34 cellular contexts compared by ENCODE assay signal in the genomic region with DNA sequence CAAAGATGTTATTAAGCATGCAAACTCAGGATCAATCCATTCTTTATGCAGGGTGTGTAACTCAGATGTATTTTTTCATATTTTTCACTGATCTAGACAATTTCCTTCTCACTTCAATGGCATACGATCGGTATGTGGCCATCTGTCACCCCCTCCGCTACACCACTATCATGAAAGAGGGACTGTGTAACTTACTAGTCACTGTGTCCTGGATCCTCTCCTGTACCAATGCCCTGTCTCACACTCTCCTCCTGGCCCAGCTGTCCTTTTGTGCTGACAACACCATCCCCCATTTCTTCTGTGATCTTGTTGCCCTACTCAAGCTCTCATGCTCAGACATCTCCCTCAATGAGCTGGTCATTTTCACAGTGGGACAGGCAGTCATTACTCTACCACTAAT. TPM values are rescaled to one million over a fixed set of nuclear protein-coding genes. Genes with fewer than 3 reads are reported as not detected.
DNase-seq lines count a peak whose midpoint lies in the region; FAIRE-seq and TF ChIP-seq lines count a peak whose summit lies in the region.
"Had no signal": no experiment of that assay in that cellular context is flagged by ENCODE, and none has a peak within 500 bp of the region (broad histone marks: within the 10 kb centered on the region; RNA-seq: fewer than 3 reads in every experiment).

No MANE protein-coding gene starts in this region.

- DNase-seq in G401 (ENCODE audit: low spot score) (peak; percentile 74), H54 (ENCODE audit: insufficient read length, low spot score) (no peak), cerebellar cortex (ENCODE audit: low spot score) (peak; percentile 61), cerebellum (ENCODE audit: low spot score) (peak; percentile 39), HuH-7.5 (ENCODE audit: low spot score) (no peak), islet precursor cell (no peak), SKM-1 (lab: John Stamatoyannopoulos, UW; ENCODE audit: unreplicated experiment) (no peak)
- no peak for DNase-seq in stimulated activated CD4-positive, alpha-beta T cell treated with anti-CD3 and anti-CD28 coated beads, Interleukin-2, amount 100 ng/mL, for 24 hours
- DNase-seq: 8988T; ACHN; AML-193; BE2C; Caco-2; Calu3; CD4-positive, alpha-beta memory T cell; CD4-positive, alpha-beta T cell; CD4-positive, CD25-positive, alpha-beta regulatory T cell; CD8-positive, alpha-beta memory T cell; CD8-positive, alpha-beta T cell; COR-L47; DMS 273 treated with DMSO at 0.1 percent for 48 hours; DMS153; DMS53; DMS79; DMS79 treated with DMSO at 0.1 percent for 48 hours; DND-41; EL had no signal

- FAIRE-seq in H54 (lab: Jason Lieb, UNC) = peak; percentile 11
- FAIRE-seq: A204.1, A549, D721Med had no signal

- TF ChIP-seq POLR2A in H54 (IDR thresholded peaks at IDR 0.05; ENCODE audit: low read depth, low read length) = no peak

- in situ Hi-C loops in G401 (cut with HindIII; ENCODE audit: low sequenced_read_pairs) = no loop called here

RNA-seq across cellular contexts. Expression of a gene that starts 0.4 kb away (rescaled TPM):
- total RNA-seq in G401 (2014; rRNA removed; shearing (Covaris generic)) = not detected in 2 replicates
- not detected for total RNA-seq in cerebellum
- total RNA-seq: A172; A673; B cell; Caco-2; Calu3; CD4-positive, alpha-beta memory T cell; CD4-positive, alpha-beta T cell; CD8-positive, alpha-beta memory T cell; CD8-positive, alpha-beta T cell; Daoy had no signal

RNA-seq across cellular contexts. Expression of a gene that starts 7.7 kb away (rescaled TPM):
- not detected in 2 replicates for total RNA-seq in G401 (2014; rRNA removed; shearing (Covaris generic))
- not detected for total RNA-seq in cerebellum
- total RNA-seq: A172; A673; B cell; Caco-2; Calu3; CD4-positive, alpha-beta memory T cell; CD4-positive, alpha-beta T cell; CD4-positive, CD25-positive, alpha-beta regulatory T cell; CD8-positive, alpha-beta memory T cell; CD8-positive, alpha-beta T cell; Daoy had no signal

RNA-seq across cellular contexts. Expression of a gene that starts 8.8 kb away (rescaled TPM):
- total RNA-seq in G401 (2014; rRNA removed; shearing (Covaris generic)) = not detected in 2 replicates
- total RNA-seq in cerebellum = not detected
- total RNA-seq: A172; A673; B cell; Caco-2; Calu3; CD4-positive, alpha-beta memory T cell; CD4-positive, alpha-beta T cell; CD8-positive, alpha-beta memory T cell; CD8-positive, alpha-beta T cell; Daoy had no signal

RNA-seq across cellular contexts. Expression of a gene that starts 33.5 kb away (rescaled TPM):
- not detected in 2 replicates for total RNA-seq in G401 (2014; rRNA removed; shearing (Covaris generic))
- total RNA-seq in cerebellum = not detected
- total RNA-seq: A172; A673; B cell; Caco-2; Calu3; CD4-positive, alpha-beta memory T cell; CD4-positive, alpha-beta T cell; CD8-positive, alpha-beta memory T cell; CD8-positive, alpha-beta T cell; Daoy had no signal

RNA-seq across cellular contexts. Expression of a gene that starts 41.6 kb away (rescaled TPM):
- total RNA-seq in G401 (2014; rRNA removed; shearing (Covaris generic)) = not detected in 2 replicates
- not detected for total RNA-seq in cerebellum
- total RNA-seq: A172; A673; B cell; Caco-2; Calu3; CD4-positive, alpha-beta memory T cell; CD4-positive, alpha-beta T cell; CD4-positive, CD25-positive, alpha-beta regulatory T cell; CD8-positive, alpha-beta memory T cell; CD8-positive, alpha-beta T cell; Daoy had no signal

Comparison
In these comparisons a context has a peak if more than half of its experiments do, and no peak if none do; other contexts are left out.
1. DNase-seq: peak in G401 (single experiment), cerebellar cortex (single experiment) and cerebellum (single experiment); none in H54 (single experiment), stimulated activated CD4-positive, alpha-beta T cell treated with anti-CD3 and anti-CD28 coated beads, Interleukin-2, amount 100 ng/mL, for 24 hours (0 of 2), HuH-7.5 (single experiment), islet precursor cell (single experiment) and SKM-1 (single experiment).